10 cellular contexts compared by ENCODE assay signal in the genomic region with DNA sequence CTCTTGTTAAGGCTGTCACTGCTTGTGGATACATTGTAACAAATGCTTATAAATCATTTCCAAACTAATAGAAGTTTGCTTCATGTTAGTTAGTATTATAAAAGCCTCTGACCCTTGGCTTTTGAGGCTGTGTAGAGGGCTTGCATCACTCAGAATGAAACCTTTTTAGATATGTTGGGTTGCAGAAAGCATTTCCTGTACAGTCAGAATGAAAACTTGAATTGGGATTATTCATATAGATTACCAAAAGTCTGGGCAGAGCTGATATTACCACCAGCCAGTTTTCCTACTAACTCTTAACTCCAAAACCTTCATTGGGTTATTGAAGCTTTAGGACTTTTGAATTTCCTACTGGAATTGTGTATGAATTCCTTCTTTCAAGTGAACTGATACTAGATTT. TPM values are rescaled to one million over a fixed set of nuclear protein-coding genes. Genes with fewer than 3 reads are reported as not detected.
DNase-seq lines count a peak whose midpoint lies in the region; ATAC-seq and TF ChIP-seq lines count a peak whose summit lies in the region.
"Had no signal": no experiment of that assay in that cellular context is flagged by ENCODE, and none has a peak within 500 bp of the region (broad histone marks: within the 10 kb centered on the region; RNA-seq: fewer than 3 reads in every experiment).

No MANE protein-coding gene starts in this region.

- intact Hi-C loops in natural killer cell (cut with micrococcal nuclease): no loop called here

- H3K36me3 Mint-ChIP-seq in natural killer cell treated with Interleukin-12 subunit alpha and Interleukin-12 subunit beta and Interleukin-15 and Interleukin-18, amount 100 ng/mL, for 72 hours: peaks cover 6% of the 10 kb centered on the region
- no peaks in the 10 kb centered on the region for H3K36me3 Mint-ChIP-seq in natural killer cell

- H3K9me3 Mint-ChIP-seq in natural killer cell treated with Interleukin-12 subunit alpha and Interleukin-12 subunit beta and Interleukin-15 and Interleukin-18, amount 100 ng/mL, for 72 hours: no peaks in the 10 kb centered on the region
- no peaks in the 10 kb centered on the region for H3K9me3 Mint-ChIP-seq in natural killer cell

- H3K4me3 Mint-ChIP-seq in natural killer cell treated with Interleukin-12 subunit alpha and Interleukin-12 subunit beta and Interleukin-15 and Interleukin-18, amount 100 ng/mL, for 72 hours: peak overlapping the region; percentile 81
- no peak overlapping the region for H3K4me3 Mint-ChIP-seq in natural killer cell

- no peak overlapping the region for H3K4me3 ChIP-seq in SK-N-MC

- H3K4me1 Mint-ChIP-seq in natural killer cell treated with Interleukin-12 subunit alpha and Interleukin-12 subunit beta and Interleukin-15 and Interleukin-18, amount 100 ng/mL, for 72 hours (ENCODE audit: low read depth in 2 of 2): peaks cover 61 to 65% of the 10 kb centered on the region in 2 donors
- peaks cover 59 to 63% of the 10 kb centered on the region in 2 donors for H3K4me1 Mint-ChIP-seq in natural killer cell

- TF ChIP-seq CTCF in natural killer cell (IDR thresholded peaks at IDR 0.05): no peak

- DNase-seq in natural killer cell treated with Interleukin-12 subunit alpha and Interleukin-12 subunit beta and Interleukin-15 and Interleukin-18, amount 100 ng/mL, for 72 hours (ENCODE audit: low spot score): no peak
- DNase-seq in natural killer cell (no peak), SK-N-MC (ENCODE audit: low read depth, low spot score) (no peak), NCI-H1417 treated with DMSO at 0.1 percent for 48 hours (lab: John Stamatoyannopoulos, UW) (no peak), OCI-M2 (lab: John Stamatoyannopoulos, UW; ENCODE audit: unreplicated experiment) (no peak), NCI-H187 treated with DMSO at 0.1 percent for 48 hours (lab: John Stamatoyannopoulos, UW) (no peak)
- no peak for DNase-seq in activated CD4-positive, CD25-positive, alpha-beta regulatory T cell treated with anti-CD3 and anti-CD28 coated beads, Interleukin-2, amount 50 U/mL, for 72 hours
- DNase-seq: activated effector memory CD4-positive, alpha-beta T cell treated with Interleukin-2 at 50 U/mL for 16 hours had no signal

- H3K27me3 Mint-ChIP-seq in natural killer cell treated with Interleukin-12 subunit alpha and Interleukin-12 subunit beta and Interleukin-15 and Interleukin-18, amount 100 ng/mL, for 72 hours: no peaks in the 10 kb centered on the region
- no peaks in the 10 kb centered on the region for H3K27me3 Mint-ChIP-seq in natural killer cell (ENCODE audit: low read depth in 2 of 2)

- peak overlapping the region; percentile 71 to 85 for H3K27ac Mint-ChIP-seq in natural killer cell treated with Interleukin-12 subunit alpha and Interleukin-12 subunit beta and Interleukin-15 and Interleukin-18, amount 100 ng/mL, for 72 hours
- no peak overlapping the region for H3K27ac Mint-ChIP-seq in natural killer cell

- peak; percentile 89 to 92 for ATAC-seq in natural killer cell treated with Interleukin-12 subunit alpha and Interleukin-12 subunit beta and Interleukin-15 and Interleukin-18, amount 100 ng/mL, for 72 hours
- no peak for ATAC-seq in natural killer cell
- ATAC-seq in HG02840 (IDR thresholded peaks at IDR 0.05; ENCODE audit: low FRiP score, unreplicated experiment): peak; percentile 63

- H3K27ac ChIP-seq in SK-N-MC: peak overlapping the region; percentile 51
- H3K27ac ChIP-seq: RWPE1 had no signal

- no peaks in the 10 kb centered on the region for H3K9me3 ChIP-seq in SK-N-MC (ENCODE audit: low read depth, low read length)

- peaks cover 57% of the 10 kb centered on the region for H3K36me3 ChIP-seq in SK-N-MC (ENCODE audit: insufficient read depth, low read length)

- H3K9ac ChIP-seq in SK-N-MC (ENCODE audit: insufficient read length): no peak overlapping the region

RNA-seq across cellular contexts. Expression of a gene that starts 12.0 kb away (rescaled TPM):
- total RNA-seq in natural killer cell treated with Interleukin-12 subunit alpha and Interleukin-12 subunit beta and Interleukin-15 and Interleukin-18, amount 100 ng/mL, for 72 hours: 100 to 1,000 TPM; 145 to 202 TPM
- 100 to 1,000 TPM; 146 to 176 (median 157) TPM for total RNA-seq in natural killer cell

RNA-seq across cellular contexts. Expression of a gene that starts 46.9 kb away (rescaled TPM):
- total RNA-seq in natural killer cell treated with Interleukin-12 subunit alpha and Interleukin-12 subunit beta and Interleukin-15 and Interleukin-18, amount 100 ng/mL, for 72 hours: 100 to 1,000 TPM; 183 to 189 TPM
- total RNA-seq in natural killer cell: 100 to 1,000 TPM in 2 of 3 donors, 10 to 100 TPM in 1; 90.3 to 135 (median 107) TPM

Comparison
In these comparisons a context has a peak if more than half of its experiments do, and no peak if none do; other contexts are left out.
1. ATAC-seq: peak in natural killer cell treated with Interleukin-12 subunit alpha and Interleukin-12 subunit beta and Interleukin-15 and Interleukin-18, amount 100 ng/mL, for 72 hours (2 of 2) and HG02840 (single experiment); none in natural killer cell (0 of 3).
2. H3K27ac Mint-ChIP-seq: peak in natural killer cell treated with Interleukin-12 subunit alpha and Interleukin-12 subunit beta and Interleukin-15 and Interleukin-18, amount 100 ng/mL, for 72 hours (2 of 2); none in natural killer cell (0 of 2).